In genomic region chr1:192053661-192054060, GRCh38 we compare ENCODE assay signal across 18 cellular contexts.
"Had no signal": no experiment of that assay in that cellular context is flagged by ENCODE, and none has a peak within 500 bp of the region (broad histone marks: within the 10 kb centered on the region; RNA-seq: fewer than 3 reads in every experiment).

No MANE protein-coding gene starts in this region.

- ATAC-seq: gastrocnemius medialis; left lung; stimulated activated naive CD8-positive, alpha-beta T cell treated with anti-CD3 and anti-CD28 coated beads, Interleukin-15, Interleukin-2, amounts not matched to agents 100 U/mL and 50 U/mL, for 24 hours; upper lobe of right lung; WTC11 had no signal

- H3K4me2 ChIP-seq: smooth muscle cell had no signal

- H3K4me1 ChIP-seq: gastrocnemius medialis, left lung, testis, upper lobe of right lung had no signal

- H3K9me3 ChIP-seq: gastrocnemius medialis, left lung, testis, upper lobe of right lung had no signal

- H3K4me3 ChIP-seq: gastrocnemius medialis, left lung, smooth muscle cell, testis, upper lobe of right lung had no signal

- H3K27me3 ChIP-seq: brain microvascular endothelial cell, gastrocnemius medialis, left lung, testis, upper lobe of right lung had no signal

- H3K27ac ChIP-seq: brain microvascular endothelial cell, gastrocnemius medialis, left lung, testis, upper lobe of right lung had no signal

- DNase-seq: activated CD4-positive, alpha-beta memory T cell treated with anti-CD3 and anti-CD28 coated beads, Interleukin-2, amount 10 ng/mL, durations not matched to agents 7 days and 5 days; activated CD4-positive, alpha-beta T cell treated with anti-CD3 and anti-CD28 coated beads for 4 hours; activated naive CD4-positive, alpha-beta T cell treated with anti-CD3 and anti-CD28 coated beads, Interleukin-2, amount 50 U/mL, for 16 hours; activated T-cell treated with anti-CD3 and anti-CD28 coated beads, Interleukin-2, amount 50 U/mL, for 24 hours; brain microvascular endothelial cell; cortex of kidney; effector CD4-positive, alpha-beta T cell; gastrocnemius medialis; islet precursor cell; left lung; mesendoderm; nucleus accumbens; right cardiac atrium; stimulated activated naive CD8-positive, alpha-beta T cell treated with anti-CD3 and anti-CD28 coated beads, Interleukin-15, Interleukin-2, amounts not matched to agents 100 U/mL and 50 U/mL, for 24 hours; testis; upper lobe of right lung had no signal

- H3K36me3 ChIP-seq: brain microvascular endothelial cell, gastrocnemius medialis, left lung, upper lobe of right lung had no signal
